ENCODE assay signal across 10 cellular contexts in genomic region chr14:45891417-45892080, GRCh38.
DNase-seq lines count a peak whose midpoint lies in the region; ATAC-seq, FAIRE-seq and TF ChIP-seq lines count a peak whose summit lies in the region.
"Had no signal": no experiment of that assay in that cellular context is flagged by ENCODE, and none has a peak within 500 bp of the region (broad histone marks: within the 10 kb centered on the region; RNA-seq: fewer than 3 reads in every experiment).

No MANE protein-coding gene starts in this region.

- no peak overlapping the region for H3K4me2 ChIP-seq in HepG2 (ENCODE audit: low read depth, low read length)

- TF ChIP-seq EP300 in HepG2 (IDR thresholded peaks at IDR 0.05; ENCODE audit: low read depth in 2 of 2, low read length in 2 of 2) (no peak), HepG2 (CRISPR knock-in tag; IDR thresholded peaks at IDR 0.05; ENCODE audit: borderline replicate concordance) (no peak)

- peak; percentile 52; the same call in 2 of the 3 replicates for ATAC-seq in HepG2
- no peak for ATAC-seq in right lobe of liver
- ATAC-seq in lower lobe of right lung, result peak; percentile 74 to 88
- ATAC-seq in GM19324 (IDR thresholded peaks at IDR 0.05; ENCODE audit: low FRiP score, unreplicated experiment), result no peak
- no peak for ATAC-seq in HG02678 (IDR thresholded peaks at IDR 0.05; ENCODE audit: unreplicated experiment)

- DNase-seq in HepG2 (ENCODE audit: low spot score) (no peak), right lobe of liver (no peak), SW480 (ENCODE audit: low spot score) (peak; percentile 42), lower lobe of right lung (no peak), uterus (peak; percentile 13 to 16), pons (ENCODE audit: low spot score) (no peak)
- DNase-seq: activated T-cell treated with anti-CD3 and anti-CD28 coated beads, Interleukin-2, amount 50 U/mL, for 48 hours; NCI-H226 had no signal

- WGBS in HepG2 (ENCODE audit: low lambda C conversion rate), result 25% methylated on average over 15 of the region's 18 CpGs
- WGBS in right lobe of liver (ENCODE audit: insufficient coverage, low coverage, low lambda C conversion rate, missing lambda C conversion rate), result 43% methylated on average over 12 of the region's 18 CpGs

- no peaks in the 10 kb centered on the region for H4K20me1 ChIP-seq in HepG2 (ENCODE audit: insufficient read depth, low read length)

- no TSS peak for BruUV-seq in HepG2 (replicated peaks; lab: Mats Ljungman, UMichigan)

- H3K27ac ChIP-seq in HepG2 (ENCODE audit: extremely low read length, insufficient read depth, low read length) (no peak overlapping the region), right lobe of liver (no peak overlapping the region), lower lobe of right lung (no peak overlapping the region), uterus (peak overlapping the region; percentile 25 to 31)

- no peak for FAIRE-seq in HepG2 (lab: Jason Lieb, UNC)

- in situ Hi-C loops in HepG2 (cut with HindIII; ENCODE audit: extremely low pct_ligation_motif_present, low pct_unique_long_range_greater_than_20kb), result no loop called here

- H3K27me3 ChIP-seq in HepG2 (ENCODE audit: control insufficient read depth in 1 of 2, insufficient read depth in 2 of 2, low read length in 2 of 2) (no peaks in the 10 kb centered on the region), right lobe of liver (no peaks in the 10 kb centered on the region), lower lobe of right lung (ENCODE audit: low read depth) (no peaks in the 10 kb centered on the region), uterus (no peaks in the 10 kb centered on the region)

- no peaks in the 10 kb centered on the region for H3K79me2 ChIP-seq in HepG2 (ENCODE audit: insufficient read depth, low read length)

- H3K36me3 ChIP-seq in HepG2 (replicated peaks in 1 of 2; ENCODE audit: control insufficient read depth in 1 of 2, insufficient read depth in 2 of 2, low read length in 2 of 2) (no peaks in the 10 kb centered on the region), right lobe of liver (no peaks in the 10 kb centered on the region), lower lobe of right lung (no peaks in the 10 kb centered on the region), uterus (no peaks in the 10 kb centered on the region)

- H3K9me3 ChIP-seq in HepG2 (ENCODE audit: low read length) (0 out of 2 replicates have a peak, but pooled peaks cover 10% of the 10 kb centered on the region), right lobe of liver (no peaks in the 10 kb centered on the region), lower lobe of right lung (no peaks in the 10 kb centered on the region), uterus (no peaks in the 10 kb centered on the region)

- no peaks in the 10 kb centered on the region for H3K4me1 ChIP-seq in HepG2 (ENCODE audit: insufficient read depth, low read length)
- H3K4me1 ChIP-seq in right lobe of liver, result no peaks in the 10 kb centered on the region
- H3K4me1 ChIP-seq in lower lobe of right lung, result no peaks in the 10 kb centered on the region
- no peaks in the 10 kb centered on the region for H3K4me1 ChIP-seq in uterus

- TF ChIP-seq POLR2A in HepG2 (IDR thresholded peaks at IDR 0.05; ENCODE audit: insufficient read depth in 1 of 2, low read depth in 2 of 2, low read length in 2 of 2) (no peak), right lobe of liver (IDR thresholded peaks at IDR 0.05) (no peak), uterus (IDR thresholded peaks at IDR 0.05) (no peak)

- H3K9ac ChIP-seq in HepG2 (ENCODE audit: insufficient read depth, low read depth, low read length), result no peak overlapping the region

- no peak for TF ChIP-seq RAD21 in HepG2 (CRISPR knock-in tag; IDR thresholded peaks at IDR 0.05)

- TF ChIP-seq CTCF in HepG2 (CRISPR knock-in tag; IDR thresholded peaks at IDR 0.05), result no peak
- TF ChIP-seq CTCF in right lobe of liver (IDR thresholded peaks at IDR 0.05), result no peak
- TF ChIP-seq CTCF in lower lobe of right lung (IDR thresholded peaks at IDR 0.05), result no peak
- no peak for TF ChIP-seq CTCF in uterus (IDR thresholded peaks at IDR 0.05)

- intact Hi-C loops in HepG2 (cut with micrococcal nuclease; ENCODE audit: unreplicated experiment), result no loop called here
- intact Hi-C loops in right lobe of liver (cut with DNase I), result no loop called here
- intact Hi-C loops in lower lobe of right lung (cut with DNase I), result no loop called here
- intact Hi-C loops in uterus (cut with DNase I; ENCODE audit: low total_unique reads), result no loop called here

- POLR2A ChIA-PET in HepG2 (lab: Yijun Ruan, JAX), result no interaction called here

- CTCF ChIA-PET in HepG2 (lab: Yijun Ruan, JAX; ENCODE audit: low intra/inter-chr PET ratio, low total read pairs), result no interaction called here

- no peak overlapping the region for H2AFZ ChIP-seq in HepG2 (ENCODE audit: low read length)

- H3K4me3 ChIP-seq in HepG2 (replicated peaks in 1 of 3; ENCODE audit: insufficient read depth in 1 of 3, low read depth in 2 of 3, low read length in 3 of 3), result no peak overlapping the region
- no peak overlapping the region for H3K4me3 ChIP-seq in right lobe of liver
- H3K4me3 ChIP-seq in lower lobe of right lung, result no peak overlapping the region
- no peak overlapping the region for H3K4me3 ChIP-seq in uterus

TF ChIP-seq in HepG2, 621 proteins besides CTCF, POLR2A, EP300 and RAD21:
- TF ChIP-seq ZFP1 (CRISPR knock-in tag; IDR thresholded peaks at IDR 0.05), result no peak
- TF ChIP-seq FOSL2 (CRISPR knock-in tag; IDR thresholded peaks at IDR 0.05), result 0 out of 2 replicates have a peak, but pooled peaks have one; percentile 26

Comparison
In these comparisons a context has a peak if more than half of its experiments do, and no peak if none do; other contexts are left out.
1. ATAC-seq: peak in HepG2 (single experiment) and lower lobe of right lung (2 of 2); none in right lobe of liver (0 of 4), GM19324 (single experiment) and HG02678 (single experiment).
2. DNase-seq: peak in SW480 (single experiment) and uterus (2 of 2); none in HepG2 (single experiment), right lobe of liver (0 of 3), lower lobe of right lung (single experiment) and pons (single experiment).
3. H3K27ac ChIP-seq: peak in uterus (2 of 2); none in HepG2 (single experiment), right lobe of liver (0 of 3) and lower lobe of right lung (single experiment).